12 cellular contexts compared by ENCODE assay signal in genomic region chr10:22823109-22823508, GRCh38.
A peak's percentile ranks its signal among the peaks of the same experiment; 100 is the strongest.
DNase-seq lines count a peak whose midpoint lies in the region; ATAC-seq, FAIRE-seq and TF ChIP-seq lines count a peak whose summit lies in the region.
"Had no signal": no experiment of that assay in that cellular context is flagged by ENCODE, and none has a peak within 500 bp of the region (broad histone marks: within the 10 kb centered on the region; RNA-seq: fewer than 3 reads in every experiment).

No MANE protein-coding gene starts in this region.

- H3K4me3 ChIP-seq in pancreas (no peak overlapping the region), dorsolateral prefrontal cortex (no peak overlapping the region), suprapubic skin (no peak overlapping the region)

- H3K27me3 ChIP-seq in pancreas (peaks cover 0 to 6% (median 0%) of the 10 kb centered on the region in 4 donors), dorsolateral prefrontal cortex (peaks cover 0 to 8% (median 0%) of the 10 kb centered on the region in 45 donors), suprapubic skin (no peaks in the 10 kb centered on the region)

- ATAC-seq in GM18868 (IDR thresholded peaks at IDR 0.05; ENCODE audit: unreplicated experiment) (peak; percentile 84), HG03095 (IDR thresholded peaks at IDR 0.05; ENCODE audit: unreplicated experiment) (peak; percentile 59), pancreas (peak in 3 of 4 donors; percentile 23 to 57 (median 47)), HG02840 (IDR thresholded peaks at IDR 0.05; ENCODE audit: low FRiP score, unreplicated experiment) (no peak)
- ATAC-seq: activated T-cell treated with anti-CD3 and anti-CD28 coated beads, Interleukin-2, amount 50 U/mL, for 72 hours had no signal

- no peak for TF ChIP-seq EP300 in suprapubic skin (IDR thresholded peaks at IDR 0.05)

- intact Hi-C loops in pancreas (cut with DNase I) (no loop called here), dorsolateral prefrontal cortex (cut with DNase I) (no loop called here)

- no peaks in the 10 kb centered on the region for H3K36me3 ChIP-seq in pancreas
- H3K36me3 ChIP-seq in suprapubic skin: no peaks in the 10 kb centered on the region

- no peak overlapping the region for H3K27ac ChIP-seq in pancreas
- H3K27ac ChIP-seq in dorsolateral prefrontal cortex: no peak overlapping the region
- H3K27ac ChIP-seq in suprapubic skin: no peak overlapping the region

- TF ChIP-seq CTCF in pancreas (IDR thresholded peaks at IDR 0.05) (no peak), dorsolateral prefrontal cortex (IDR thresholded peaks at IDR 0.05 in 54 of 56, conservative IDR thresholded peaks at IDR 0.05 in 2 of 56; ENCODE audit: low read depth in 1 of 56, partially characterized antibody in 56 of 56) (no peak), suprapubic skin (IDR thresholded peaks at IDR 0.05) (no peak)

- no peak for TF ChIP-seq POLR2A in suprapubic skin (IDR thresholded peaks at IDR 0.05)

- FAIRE-seq in pancreas (lab: Jason Lieb, UNC): no peak

- DNase-seq in astrocyte of the hippocampus (ENCODE audit: low read depth, low spot score) (peak; percentile 85), pancreas (no peak), putamen (ENCODE audit: low spot score) (no peak), dorsolateral prefrontal cortex (no peak), suprapubic skin (ENCODE audit: low spot score in 2 of 2) (no peak)
- DNase-seq: activated T-cell treated with anti-CD3 and anti-CD28 coated beads, Interleukin-2, amount 50 U/mL, for 72 hours; Karpas-422; posterior cingulate gyrus; SIG-M5 had no signal

- no peaks in the 10 kb centered on the region for H3K9me3 ChIP-seq in pancreas
- H3K9me3 ChIP-seq in suprapubic skin: no peaks in the 10 kb centered on the region

- no peaks in the 10 kb centered on the region for H3K4me1 ChIP-seq in pancreas
- no peaks in the 10 kb centered on the region for H3K4me1 ChIP-seq in suprapubic skin
